1 cellular context compared by ENCODE assay signal in genomic region chr15:70892002-70892911, GRCh38.
TF ChIP-seq lines count a peak whose summit lies in the region.

A gene with protein sequence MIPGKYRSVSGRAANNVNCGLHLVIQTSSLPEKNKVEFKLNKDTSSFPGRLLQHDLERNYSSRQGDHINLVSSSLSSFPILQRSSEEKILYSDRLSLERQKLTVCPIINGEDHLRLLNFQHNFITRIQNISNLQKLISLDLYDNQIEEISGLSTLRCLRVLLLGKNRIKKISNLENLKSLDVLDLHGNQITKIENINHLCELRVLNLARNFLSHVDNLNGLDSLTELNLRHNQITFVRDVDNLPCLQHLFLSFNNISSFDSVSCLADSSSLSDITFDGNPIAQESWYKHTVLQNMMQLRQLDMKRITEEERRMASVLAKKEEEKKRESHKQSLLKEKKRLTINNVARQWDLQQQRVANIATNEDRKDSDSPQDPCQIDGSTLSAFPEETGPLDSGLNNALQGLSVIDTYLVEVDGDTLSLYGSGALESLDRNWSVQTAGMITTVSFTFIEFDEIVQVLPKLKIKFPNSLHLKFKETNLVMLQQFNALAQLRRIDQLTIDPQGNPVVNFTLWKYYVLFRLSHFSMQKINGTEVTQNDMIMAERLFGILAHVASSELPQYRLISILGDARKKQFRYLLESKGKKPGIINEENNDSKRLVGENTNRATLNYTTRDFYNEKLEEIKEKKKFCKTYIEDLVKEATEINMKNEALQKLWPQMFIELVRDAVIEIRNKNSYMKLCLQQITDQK (plus strand): TSS chr15:70892826. CDS start chr15:70892895, 69 bp downstream.
Gene THAP10 (minus strand): TSS chr15:70892433. CDS start chr15:70892272, 161 bp downstream.

TF ChIP-seq in HEK293, 187 proteins besides CTCF, POLR2A, EP300 and RAD21 (continued from another document and continues in another):
- TF ChIP-seq OSR2 (tag by site-specific recombination; IDR thresholded peaks at IDR 0.05), result peak; percentile 29; the same call in 1 of the 2 replicates
- TF ChIP-seq PRDM1 (tag by site-specific recombination; IDR thresholded peaks at IDR 0.05), result no peak
- no peak for TF ChIP-seq ZNF175 (tag by site-specific recombination; IDR thresholded peaks at IDR 0.05)
- TF ChIP-seq ZNF629 (tag by site-specific recombination; IDR thresholded peaks at IDR 0.05), result peak; percentile 92
- peak; percentile 51; the same call in 1 of the 2 replicates for TF ChIP-seq PBX3 (CRISPR knock-in tag; IDR thresholded peaks at IDR 0.05)
- TF ChIP-seq, protein P1, sequence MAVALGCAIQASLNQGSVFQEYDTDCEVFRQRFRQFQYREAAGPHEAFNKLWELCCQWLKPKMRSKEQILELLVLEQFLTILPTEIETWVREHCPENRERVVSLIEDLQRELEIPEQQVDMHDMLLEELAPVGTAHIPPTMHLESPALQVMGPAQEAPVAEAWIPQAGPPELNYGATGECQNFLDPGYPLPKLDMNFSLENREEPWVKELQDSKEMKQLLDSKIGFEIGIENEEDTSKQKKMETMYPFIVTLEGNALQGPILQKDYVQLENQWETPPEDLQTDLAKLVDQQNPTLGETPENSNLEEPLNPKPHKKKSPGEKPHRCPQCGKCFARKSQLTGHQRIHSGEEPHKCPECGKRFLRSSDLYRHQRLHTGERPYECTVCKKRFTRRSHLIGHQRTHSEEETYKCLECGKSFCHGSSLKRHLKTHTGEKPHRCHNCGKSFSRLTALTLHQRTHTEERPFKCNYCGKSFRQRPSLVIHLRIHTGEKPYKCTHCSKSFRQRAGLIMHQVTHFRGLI (tag by site-specific recombination; IDR thresholded peaks at IDR 0.05), result peak; percentile 61; the same call in 1 of the 2 replicates
- TF ChIP-seq ZBTB1 (tag by site-specific recombination; IDR thresholded peaks at IDR 0.05), result peak; percentile 39; the same call in 1 of the 2 replicates
- TF ChIP-seq ZNF488 (tag by site-specific recombination; IDR thresholded peaks at IDR 0.05), result no peak
- TF ChIP-seq ZNF654 (tag by site-specific recombination; IDR thresholded peaks at IDR 0.05; ENCODE audit: low read depth), result no peak
- peak; percentile 65 for TF ChIP-seq ZNF664 (tag by site-specific recombination; IDR thresholded peaks at IDR 0.05)
- peak; percentile 62; the same call in 1 of the 2 replicates for TF ChIP-seq SCRT1 (tag by site-specific recombination; IDR thresholded peaks at IDR 0.05; ENCODE audit: borderline replicate concordance)
- no peak for TF ChIP-seq ZNF280D (tag by site-specific recombination; IDR thresholded peaks at IDR 0.05)
- no peak for TF ChIP-seq SETDB1 (IDR thresholded peaks at IDR 0.05; ENCODE audit: insufficient read length, low read length)
- peak; percentile 98 for TF ChIP-seq ZFP37 (tag by site-specific recombination; IDR thresholded peaks at IDR 0.05)
- TF ChIP-seq MZF1 (tag by site-specific recombination; IDR thresholded peaks at IDR 0.05; ENCODE audit: borderline replicate concordance), result peak; percentile 97
- no peak for TF ChIP-seq SALL2 (tag by site-specific recombination; IDR thresholded peaks at IDR 0.05; ENCODE audit: borderline replicate concordance)
- no peak for TF ChIP-seq MEIS1 (CRISPR knock-in tag; IDR thresholded peaks at IDR 0.05; ENCODE audit: borderline replicate concordance)
- no peak for TF ChIP-seq ZNF16 (tag by site-specific recombination; IDR thresholded peaks at IDR 0.05; ENCODE audit: low read depth)
- 0 out of 2 replicates have a peak, but pooled peaks have one; percentile 16 for TF ChIP-seq ZNF585B (tag by site-specific recombination; IDR thresholded peaks at IDR 0.05)
- peak; percentile 74 for TF ChIP-seq BCL11B (tag by site-specific recombination; IDR thresholded peaks at IDR 0.05; ENCODE audit: low read depth)
- no peak for TF ChIP-seq ZNF133 (tag by site-specific recombination; IDR thresholded peaks at IDR 0.05)
- TF ChIP-seq, protein P2, sequence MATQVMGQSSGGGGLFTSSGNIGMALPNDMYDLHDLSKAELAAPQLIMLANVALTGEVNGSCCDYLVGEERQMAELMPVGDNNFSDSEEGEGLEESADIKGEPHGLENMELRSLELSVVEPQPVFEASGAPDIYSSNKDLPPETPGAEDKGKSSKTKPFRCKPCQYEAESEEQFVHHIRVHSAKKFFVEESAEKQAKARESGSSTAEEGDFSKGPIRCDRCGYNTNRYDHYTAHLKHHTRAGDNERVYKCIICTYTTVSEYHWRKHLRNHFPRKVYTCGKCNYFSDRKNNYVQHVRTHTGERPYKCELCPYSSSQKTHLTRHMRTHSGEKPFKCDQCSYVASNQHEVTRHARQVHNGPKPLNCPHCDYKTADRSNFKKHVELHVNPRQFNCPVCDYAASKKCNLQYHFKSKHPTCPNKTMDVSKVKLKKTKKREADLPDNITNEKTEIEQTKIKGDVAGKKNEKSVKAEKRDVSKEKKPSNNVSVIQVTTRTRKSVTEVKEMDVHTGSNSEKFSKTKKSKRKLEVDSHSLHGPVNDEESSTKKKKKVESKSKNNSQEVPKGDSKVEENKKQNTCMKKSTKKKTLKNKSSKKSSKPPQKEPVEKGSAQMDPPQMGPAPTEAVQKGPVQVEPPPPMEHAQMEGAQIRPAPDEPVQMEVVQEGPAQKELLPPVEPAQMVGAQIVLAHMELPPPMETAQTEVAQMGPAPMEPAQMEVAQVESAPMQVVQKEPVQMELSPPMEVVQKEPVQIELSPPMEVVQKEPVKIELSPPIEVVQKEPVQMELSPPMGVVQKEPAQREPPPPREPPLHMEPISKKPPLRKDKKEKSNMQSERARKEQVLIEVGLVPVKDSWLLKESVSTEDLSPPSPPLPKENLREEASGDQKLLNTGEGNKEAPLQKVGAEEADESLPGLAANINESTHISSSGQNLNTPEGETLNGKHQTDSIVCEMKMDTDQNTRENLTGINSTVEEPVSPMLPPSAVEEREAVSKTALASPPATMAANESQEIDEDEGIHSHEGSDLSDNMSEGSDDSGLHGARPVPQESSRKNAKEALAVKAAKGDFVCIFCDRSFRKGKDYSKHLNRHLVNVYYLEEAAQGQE (tag by site-specific recombination; IDR thresholded peaks at IDR 0.05), result peak; percentile 74
- peak; percentile 95 for TF ChIP-seq SP2 (tag by site-specific recombination; IDR thresholded peaks at IDR 0.05)
- peak; percentile 65 for TF ChIP-seq ZNF843 (tag by site-specific recombination; IDR thresholded peaks at IDR 0.05)
- TF ChIP-seq ZNF776 (tag by site-specific recombination; IDR thresholded peaks at IDR 0.05; ENCODE audit: borderline replicate concordance), result no peak
- no peak for TF ChIP-seq GLI2 (tag by site-specific recombination; IDR thresholded peaks at IDR 0.05; ENCODE audit: borderline replicate concordance, low read depth)
- TF ChIP-seq ZNF433 (tag by site-specific recombination; IDR thresholded peaks at IDR 0.05; ENCODE audit: low read depth), result no peak
- peak; percentile 98 for TF ChIP-seq ZNF600 (tag by site-specific recombination; IDR thresholded peaks at IDR 0.05)
- peak; percentile 69 for TF ChIP-seq TCF7L2 (IDR thresholded peaks at IDR 0.05; ENCODE audit: borderline replicate concordance, low read depth, low read length)
- TF ChIP-seq, protein P3, sequence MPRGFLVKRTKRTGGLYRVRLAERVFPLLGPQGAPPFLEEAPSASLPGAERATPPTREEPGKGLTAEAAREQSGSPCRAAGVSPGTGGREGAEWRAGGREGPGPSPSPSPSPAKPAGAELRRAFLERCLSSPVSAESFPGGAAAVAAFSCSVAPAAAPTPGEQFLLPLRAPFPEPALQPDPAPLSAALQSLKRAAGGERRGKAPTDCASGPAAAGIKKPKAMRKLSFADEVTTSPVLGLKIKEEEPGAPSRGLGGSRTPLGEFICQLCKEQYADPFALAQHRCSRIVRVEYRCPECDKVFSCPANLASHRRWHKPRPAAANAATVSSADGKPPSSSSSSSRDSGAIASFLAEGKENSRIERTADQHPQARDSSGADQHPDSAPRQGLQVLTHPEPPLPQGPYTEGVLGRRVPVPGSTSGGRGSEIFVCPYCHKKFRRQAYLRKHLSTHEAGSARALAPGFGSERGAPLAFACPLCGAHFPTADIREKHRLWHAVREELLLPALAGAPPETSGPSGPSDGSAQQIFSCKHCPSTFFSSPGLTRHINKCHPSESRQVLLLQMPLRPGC (tag by site-specific recombination; IDR thresholded peaks at IDR 0.05), result peak; percentile 71; the same call in 1 of the 2 replicates
- TF ChIP-seq ZFP3 (tag by site-specific recombination; IDR thresholded peaks at IDR 0.05; ENCODE audit: low read depth), result 0 out of 2 replicates have a peak, but pooled peaks have one; percentile 36
- TF ChIP-seq ZNF362 (tag by site-specific recombination; IDR thresholded peaks at IDR 0.05), result no peak
- 0 out of 2 replicates have a peak, but pooled peaks have one; percentile 30 for TF ChIP-seq ZNF184 (tag by site-specific recombination; IDR thresholded peaks at IDR 0.05)
- TF ChIP-seq, protein P4, sequence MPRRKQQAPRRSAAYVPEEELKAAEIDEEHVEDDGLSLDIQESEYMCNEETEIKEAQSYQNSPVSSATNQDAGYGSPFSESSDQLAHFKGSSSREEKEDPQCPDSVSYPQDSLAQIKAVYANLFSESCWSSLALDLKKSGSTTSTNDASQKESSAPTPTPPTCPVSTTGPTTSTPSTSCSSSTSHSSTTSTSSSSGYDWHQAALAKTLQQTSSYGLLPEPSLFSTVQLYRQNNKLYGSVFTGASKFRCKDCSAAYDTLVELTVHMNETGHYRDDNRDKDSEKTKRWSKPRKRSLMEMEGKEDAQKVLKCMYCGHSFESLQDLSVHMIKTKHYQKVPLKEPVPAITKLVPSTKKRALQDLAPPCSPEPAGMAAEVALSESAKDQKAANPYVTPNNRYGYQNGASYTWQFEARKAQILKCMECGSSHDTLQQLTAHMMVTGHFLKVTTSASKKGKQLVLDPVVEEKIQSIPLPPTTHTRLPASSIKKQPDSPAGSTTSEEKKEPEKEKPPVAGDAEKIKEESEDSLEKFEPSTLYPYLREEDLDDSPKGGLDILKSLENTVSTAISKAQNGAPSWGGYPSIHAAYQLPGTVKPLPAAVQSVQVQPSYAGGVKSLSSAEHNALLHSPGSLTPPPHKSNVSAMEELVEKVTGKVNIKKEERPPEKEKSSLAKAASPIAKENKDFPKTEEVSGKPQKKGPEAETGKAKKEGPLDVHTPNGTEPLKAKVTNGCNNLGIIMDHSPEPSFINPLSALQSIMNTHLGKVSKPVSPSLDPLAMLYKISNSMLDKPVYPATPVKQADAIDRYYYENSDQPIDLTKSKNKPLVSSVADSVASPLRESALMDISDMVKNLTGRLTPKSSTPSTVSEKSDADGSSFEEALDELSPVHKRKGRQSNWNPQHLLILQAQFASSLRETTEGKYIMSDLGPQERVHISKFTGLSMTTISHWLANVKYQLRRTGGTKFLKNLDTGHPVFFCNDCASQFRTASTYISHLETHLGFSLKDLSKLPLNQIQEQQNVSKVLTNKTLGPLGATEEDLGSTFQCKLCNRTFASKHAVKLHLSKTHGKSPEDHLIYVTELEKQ (tag by site-specific recombination; IDR thresholded peaks at IDR 0.05; ENCODE audit: borderline replicate concordance), result no peak
- TF ChIP-seq ZFP69B (tag by site-specific recombination; IDR thresholded peaks at IDR 0.05), result peak; percentile 87
- TF ChIP-seq ZNF626 (tag by site-specific recombination; IDR thresholded peaks at IDR 0.05), result 0 out of 2 replicates have a peak, but pooled peaks have one; percentile 38
- TF ChIP-seq ZNF416 (tag by site-specific recombination; IDR thresholded peaks at IDR 0.05), result no peak
- TF ChIP-seq ZNF324 (tag by site-specific recombination; IDR thresholded peaks at IDR 0.05), result peak; percentile 94
